8 cellular contexts compared by ENCODE assay signal in the genomic region with DNA sequence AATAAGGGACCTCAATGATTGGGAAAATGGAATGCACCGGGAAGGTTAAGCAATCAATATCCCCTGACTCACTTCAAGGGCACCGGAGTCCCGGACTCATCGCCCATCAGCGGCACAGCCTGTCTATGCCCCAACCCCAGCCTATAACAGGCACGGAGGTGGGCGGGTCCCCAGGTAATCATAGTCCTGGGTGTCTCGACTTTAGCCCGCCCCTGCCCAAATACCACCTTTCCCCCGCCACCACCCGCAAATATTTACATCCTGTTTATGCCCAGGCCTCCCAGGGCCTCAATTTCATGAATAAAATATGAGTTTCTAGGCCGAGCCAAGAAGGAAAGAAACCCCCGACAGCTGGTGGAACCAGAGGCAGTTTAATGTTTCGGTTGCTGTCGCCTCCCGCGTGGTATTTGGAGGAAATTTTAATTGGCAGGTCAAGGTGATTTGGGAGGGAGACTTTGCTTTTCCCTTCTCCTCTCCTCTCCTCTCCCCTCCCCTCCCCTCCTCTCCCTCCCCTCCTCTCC. TPM values are rescaled to one million over a fixed set of nuclear protein-coding genes. Genes with fewer than 3 reads are reported as not detected.
DNase-seq lines count a peak whose midpoint lies in the region; ATAC-seq and TF ChIP-seq lines count a peak whose summit lies in the region.

No MANE protein-coding gene starts in this region.

- peak overlapping the region; percentile 86 for H3K4me3 Mint-ChIP-seq in activated naive CD8-positive, alpha-beta T cell
- peak overlapping the region; percentile 77 for H3K4me3 Mint-ChIP-seq in osteocyte (ENCODE audit: unreplicated experiment)

- no peaks in the 10 kb centered on the region for H4K20me1 ChIP-seq in KMS-11 (ENCODE audit: insufficient read depth)

- peak overlapping the region; percentile 67 for H3K4me2 ChIP-seq in KMS-11

- H3K9me3 ChIP-seq in uterus: no peaks in the 10 kb centered on the region

- no peak overlapping the region for H3K9ac ChIP-seq in KMS-11

- H3K4me3 ChIP-seq in KMS-11 (IDR thresholded peaks at IDR 0.05; ENCODE audit: insufficient read depth, low read depth, low read length) (no peak overlapping the region), uterus (peak overlapping the region; percentile 40 to 49)

- peaks cover 9% of the 10 kb centered on the region for H3K4me1 Mint-ChIP-seq in activated naive CD8-positive, alpha-beta T cell (ENCODE audit: low read depth)
- H3K4me1 Mint-ChIP-seq in osteocyte (ENCODE audit: unreplicated experiment): peaks cover 35% of the 10 kb centered on the region

- H3K36me3 ChIP-seq in KMS-11 (ENCODE audit: insufficient read depth) (no peaks in the 10 kb centered on the region), uterus (no peaks in the 10 kb centered on the region)

- intact Hi-C loops in Right ventricle myocardium inferior (cut with DNase I) (no loop called here), cardiac septum (cut with DNase I) (no loop called here), Right ventricle myocardium superior (cut with DNase I) (no loop called here), uterus (cut with DNase I; ENCODE audit: low total_unique reads) (no loop called here)

- peaks cover 3% of the 10 kb centered on the region for H3K27me3 Mint-ChIP-seq in activated naive CD8-positive, alpha-beta T cell
- H3K27me3 Mint-ChIP-seq in osteocyte (ENCODE audit: unreplicated experiment): no peaks in the 10 kb centered on the region

- no peak for TF ChIP-seq POLR2A in uterus (IDR thresholded peaks at IDR 0.05)

- no peaks in the 10 kb centered on the region for H3K9me3 Mint-ChIP-seq in activated naive CD8-positive, alpha-beta T cell (ENCODE audit: low read depth)
- no peaks in the 10 kb centered on the region for H3K9me3 Mint-ChIP-seq in osteocyte (ENCODE audit: unreplicated experiment)

- no peaks in the 10 kb centered on the region for H3K79me2 ChIP-seq in KMS-11 (ENCODE audit: insufficient read depth, low read depth)

- TF ChIP-seq CTCF in KMS-11 (conservative IDR thresholded peaks at IDR 0.05; ENCODE audit: low read depth, low read length): no peak
- TF ChIP-seq CTCF in osteocyte (IDR thresholded peaks at IDR 0.05): no peak
- no peak for TF ChIP-seq CTCF in uterus (IDR thresholded peaks at IDR 0.05)

- H3K27me3 ChIP-seq in KMS-11 (ENCODE audit: insufficient read depth, low read depth) (peaks cover 5% of the 10 kb centered on the region; the same call in 1 of the 2 replicates), uterus (no peaks in the 10 kb centered on the region)

- ATAC-seq in Right ventricle myocardium inferior (peak; percentile 54), Right ventricle myocardium superior (ENCODE audit: poor library complexity) (peak; percentile 72)

- no peak overlapping the region for H3K27ac ChIP-seq in KMS-11
- H3K27ac ChIP-seq in uterus: peak overlapping the region in 1 of 2 donors; percentile 3

- H3K4me1 ChIP-seq in KMS-11 (ENCODE audit: low read depth, poor library complexity, severe bottlenecking) (peaks cover 3% of the 10 kb centered on the region), uterus (no peaks in the 10 kb centered on the region)

- no peaks in the 10 kb centered on the region for H3K36me3 Mint-ChIP-seq in activated naive CD8-positive, alpha-beta T cell
- H3K36me3 Mint-ChIP-seq in osteocyte (ENCODE audit: unreplicated experiment): no peaks in the 10 kb centered on the region

- DNase-seq in Right ventricle myocardium inferior (ENCODE audit: missing footprints): no peak
- DNase-seq in cardiac septum (ENCODE audit: low spot score): no peak
- peak; percentile 60 to 76 for DNase-seq in SHP77 (lab: John Stamatoyannopoulos, UW)
- DNase-seq in Right ventricle myocardium superior: peak; percentile 57
- no peak for DNase-seq in osteocyte (ENCODE audit: extremely low spot score, unreplicated experiment)
- peak; percentile 44 to 64 for DNase-seq in uterus

- peak overlapping the region; percentile 86; the same call in 1 of the 2 replicates for H2AFZ ChIP-seq in KMS-11 (ENCODE audit: low read depth)

- H3K27ac Mint-ChIP-seq in activated naive CD8-positive, alpha-beta T cell: no peak overlapping the region
- H3K27ac Mint-ChIP-seq in osteocyte (ENCODE audit: unreplicated experiment): no peak overlapping the region

RNA-seq across cellular contexts. Expression of gene RFC2, which starts 15.6 kb away (rescaled TPM):
- total RNA-seq in Right ventricle myocardium inferior (12.4 TPM), cardiac septum (8.3 TPM), Right ventricle myocardium superior (9.4 TPM), osteocyte (13.5 and 13.8 TPM in 2 replicates), uterus (10 to 100 TPM in 3 of 4 donors, 1 to 10 TPM in 1; 4.9 to 31.4 (median 19.2) TPM)

RNA-seq across cellular contexts. Expression of gene CLIP2, which starts 19.4 kb away (rescaled TPM):
- total RNA-seq in Right ventricle myocardium inferior (7.5 TPM), cardiac septum (9.9 TPM), Right ventricle myocardium superior (6.6 TPM), osteocyte (40.7 and 44.3 TPM in 2 replicates), uterus (10 to 100 TPM; 20.3 to 41.8 (median 28.4) TPM)

Comparison
In these comparisons a context has a peak if more than half of its experiments do, and no peak if none do; other contexts are left out.
1. DNase-seq: peak in SHP77 (2 of 2), Right ventricle myocardium superior (single experiment) and uterus (2 of 2); none in Right ventricle myocardium inferior (single experiment), cardiac septum (single experiment) and osteocyte (single experiment).